In the genomic region with DNA sequence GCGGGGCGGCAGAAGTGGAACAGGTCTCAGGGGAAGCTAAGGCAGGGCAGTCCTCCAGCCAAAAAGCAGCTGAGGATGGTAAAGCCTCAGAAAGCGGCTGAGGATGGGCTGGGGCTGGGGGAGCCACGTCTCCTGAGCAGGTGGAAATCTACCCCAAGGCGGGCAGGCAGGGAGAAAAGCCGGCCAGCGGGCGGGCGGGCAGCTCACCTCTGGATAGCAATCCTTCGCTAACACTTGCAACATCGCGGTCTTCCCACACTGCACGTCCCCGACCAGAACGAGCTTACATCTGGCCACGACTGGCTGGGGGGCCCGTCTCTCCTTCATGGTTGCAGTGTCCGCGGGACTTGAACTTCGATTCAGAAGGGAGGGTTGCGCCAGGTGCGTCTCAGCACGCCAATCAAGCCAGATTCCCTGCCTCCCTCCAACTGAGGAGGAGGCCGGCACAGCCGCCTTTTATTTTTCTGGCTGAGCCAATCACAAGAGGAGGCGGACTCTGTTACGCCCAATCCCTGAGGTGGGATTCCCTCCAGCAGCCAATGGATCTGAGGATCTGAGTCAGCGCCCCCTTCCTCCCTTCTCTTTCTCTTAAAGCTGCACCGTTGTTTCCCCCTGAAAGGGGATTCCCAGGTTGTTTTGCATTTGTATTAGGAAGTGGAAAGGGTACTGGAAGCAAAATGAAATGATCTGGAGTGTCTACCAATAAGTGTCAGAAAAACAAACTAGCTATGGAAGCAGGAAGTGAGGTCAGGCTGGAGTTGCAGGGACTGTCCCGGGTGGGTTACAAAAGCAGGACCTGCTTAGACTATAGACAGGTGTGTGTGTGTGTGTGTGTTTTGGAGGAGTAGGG, we compare ENCODE assay signal across 1 cellular context.
TF ChIP-seq lines count a peak whose summit lies in the region.

A gene (minus strand): TSS at position 430 of the 850 bp plus-strand sequence. CDS start 103 bp downstream, at position 327.

TF ChIP-seq in HepG2, 621 proteins besides CTCF, POLR2A, EP300 and RAD21 (continued from another document and continues in another):
- TF ChIP-seq ZNF317 (CRISPR knock-in tag; IDR thresholded peaks at IDR 0.05) (no peak), FIP1L1 (IDR thresholded peaks at IDR 0.05; ENCODE audit: borderline replicate concordance, insufficient read depth, low read depth, low read length) (no peak), MIER3 (CRISPR knock-in tag; IDR thresholded peaks at IDR 0.05; ENCODE audit: borderline replicate concordance) (peak; percentile 30; the same call in 1 of the 2 replicates), ASH2L (IDR thresholded peaks at IDR 0.05; ENCODE audit: insufficient read length, low read depth, low read length) (peak; percentile 39), XRCC5 (optimal IDR thresholded peaks at IDR 0.05; ENCODE audit: low read length) (no peak), ZSCAN31 (CRISPR knock-in tag; IDR thresholded peaks at IDR 0.05; ENCODE audit: low read depth) (0 out of 2 replicates have a peak, but pooled peaks have one; percentile 44), PITX1 (CRISPR knock-in tag; IDR thresholded peaks at IDR 0.05) (no peak), STAT5B (CRISPR knock-in tag; IDR thresholded peaks at IDR 0.05) (no peak), MXI1 (IDR thresholded peaks at IDR 0.05; ENCODE audit: borderline replicate concordance, low read depth, low read length) (peak; percentile 42; the same call in 1 of the 3 replicates), ZNF124 (CRISPR knock-in tag; IDR thresholded peaks at IDR 0.05) (no peak), ZNF709 (CRISPR knock-in tag; IDR thresholded peaks at IDR 0.05) (no peak), SCMH1 (CRISPR knock-in tag; IDR thresholded peaks at IDR 0.05; ENCODE audit: borderline replicate concordance) (no peak), ZNF225 (CRISPR knock-in tag; IDR thresholded peaks at IDR 0.05) (0 out of 2 replicates have a peak, but pooled peaks have one; percentile 61), HNRNPUL1 (IDR thresholded peaks at IDR 0.05; ENCODE audit: low read depth, low read length) (no peak), SMAD1 (CRISPR knock-in tag; IDR thresholded peaks at IDR 0.05; ENCODE audit: borderline replicate concordance, low read depth) (no peak), ZNF441 (CRISPR knock-in tag; IDR thresholded peaks at IDR 0.05; ENCODE audit: borderline replicate concordance) (no peak), ZC3H13 (CRISPR knock-in tag; IDR thresholded peaks at IDR 0.05) (no peak), ZNF607 (CRISPR knock-in tag; IDR thresholded peaks at IDR 0.05; ENCODE audit: borderline replicate concordance) (no peak), TOE1 (CRISPR knock-in tag; IDR thresholded peaks at IDR 0.05) (0 out of 2 replicates have a peak, but pooled peaks have one; percentile 10), CCAR2 (optimal IDR thresholded peaks at IDR 0.05; ENCODE audit: low read depth, low read length) (no peak), SOX5 (CRISPR knock-in tag; IDR thresholded peaks at IDR 0.05; ENCODE audit: borderline replicate concordance) (peak; percentile 10; the same call in 1 of the 2 replicates), TEAD3 (CRISPR knock-in tag; optimal IDR thresholded peaks at IDR 0.05; ENCODE audit: borderline replicate concordance) (no peak), MEIS1 (CRISPR knock-in tag; IDR thresholded peaks at IDR 0.05; ENCODE audit: borderline replicate concordance) (peak; percentile 71), KLF11 (CRISPR knock-in tag; IDR thresholded peaks at IDR 0.05) (no peak), MAFG (CRISPR knock-in tag; IDR thresholded peaks at IDR 0.05) (no peak), SPEN (CRISPR knock-in tag; IDR thresholded peaks at IDR 0.05; ENCODE audit: low read depth) (no peak), POLR2G (IDR thresholded peaks at IDR 0.05; ENCODE audit: low read depth, low read length) (peak; percentile 99), ZNF891 (CRISPR knock-in tag; IDR thresholded peaks at IDR 0.05) (peak; percentile 36; the same call in 1 of the 2 replicates)
- TF ChIP-seq, protein P1, sequence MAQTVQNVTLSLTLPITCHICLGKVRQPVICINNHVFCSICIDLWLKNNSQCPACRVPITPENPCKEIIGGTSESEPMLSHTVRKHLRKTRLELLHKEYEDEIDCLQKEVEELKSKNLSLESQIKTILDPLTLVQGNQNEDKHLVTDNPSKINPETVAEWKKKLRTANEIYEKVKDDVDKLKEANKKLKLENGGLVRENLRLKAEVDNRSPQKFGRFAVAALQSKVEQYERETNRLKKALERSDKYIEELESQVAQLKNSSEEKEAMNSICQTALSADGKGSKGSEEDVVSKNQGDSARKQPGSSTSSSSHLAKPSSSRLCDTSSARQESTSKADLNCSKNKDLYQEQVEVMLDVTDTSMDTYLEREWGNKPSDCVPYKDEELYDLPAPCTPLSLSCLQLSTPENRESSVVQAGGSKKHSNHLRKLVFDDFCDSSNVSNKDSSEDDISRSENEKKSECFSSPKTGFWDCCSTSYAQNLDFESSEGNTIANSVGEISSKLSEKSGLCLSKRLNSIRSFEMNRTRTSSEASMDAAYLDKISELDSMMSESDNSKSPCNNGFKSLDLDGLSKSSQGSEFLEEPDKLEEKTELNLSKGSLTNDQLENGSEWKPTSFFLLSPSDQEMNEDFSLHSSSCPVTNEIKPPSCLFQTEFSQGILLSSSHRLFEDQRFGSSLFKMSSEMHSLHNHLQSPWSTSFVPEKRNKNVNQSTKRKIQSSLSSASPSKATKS (CRISPR knock-in tag; IDR thresholded peaks at IDR 0.05), result no peak
- TF ChIP-seq, protein P2, sequence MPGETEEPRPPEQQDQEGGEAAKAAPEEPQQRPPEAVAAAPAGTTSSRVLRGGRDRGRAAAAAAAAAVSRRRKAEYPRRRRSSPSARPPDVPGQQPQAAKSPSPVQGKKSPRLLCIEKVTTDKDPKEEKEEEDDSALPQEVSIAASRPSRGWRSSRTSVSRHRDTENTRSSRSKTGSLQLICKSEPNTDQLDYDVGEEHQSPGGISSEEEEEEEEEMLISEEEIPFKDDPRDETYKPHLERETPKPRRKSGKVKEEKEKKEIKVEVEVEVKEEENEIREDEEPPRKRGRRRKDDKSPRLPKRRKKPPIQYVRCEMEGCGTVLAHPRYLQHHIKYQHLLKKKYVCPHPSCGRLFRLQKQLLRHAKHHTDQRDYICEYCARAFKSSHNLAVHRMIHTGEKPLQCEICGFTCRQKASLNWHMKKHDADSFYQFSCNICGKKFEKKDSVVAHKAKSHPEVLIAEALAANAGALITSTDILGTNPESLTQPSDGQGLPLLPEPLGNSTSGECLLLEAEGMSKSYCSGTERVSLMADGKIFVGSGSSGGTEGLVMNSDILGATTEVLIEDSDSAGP (CRISPR knock-in tag; IDR thresholded peaks at IDR 0.05; ENCODE audit: borderline replicate concordance), result peak; percentile 98
- TF ChIP-seq, protein P3, sequence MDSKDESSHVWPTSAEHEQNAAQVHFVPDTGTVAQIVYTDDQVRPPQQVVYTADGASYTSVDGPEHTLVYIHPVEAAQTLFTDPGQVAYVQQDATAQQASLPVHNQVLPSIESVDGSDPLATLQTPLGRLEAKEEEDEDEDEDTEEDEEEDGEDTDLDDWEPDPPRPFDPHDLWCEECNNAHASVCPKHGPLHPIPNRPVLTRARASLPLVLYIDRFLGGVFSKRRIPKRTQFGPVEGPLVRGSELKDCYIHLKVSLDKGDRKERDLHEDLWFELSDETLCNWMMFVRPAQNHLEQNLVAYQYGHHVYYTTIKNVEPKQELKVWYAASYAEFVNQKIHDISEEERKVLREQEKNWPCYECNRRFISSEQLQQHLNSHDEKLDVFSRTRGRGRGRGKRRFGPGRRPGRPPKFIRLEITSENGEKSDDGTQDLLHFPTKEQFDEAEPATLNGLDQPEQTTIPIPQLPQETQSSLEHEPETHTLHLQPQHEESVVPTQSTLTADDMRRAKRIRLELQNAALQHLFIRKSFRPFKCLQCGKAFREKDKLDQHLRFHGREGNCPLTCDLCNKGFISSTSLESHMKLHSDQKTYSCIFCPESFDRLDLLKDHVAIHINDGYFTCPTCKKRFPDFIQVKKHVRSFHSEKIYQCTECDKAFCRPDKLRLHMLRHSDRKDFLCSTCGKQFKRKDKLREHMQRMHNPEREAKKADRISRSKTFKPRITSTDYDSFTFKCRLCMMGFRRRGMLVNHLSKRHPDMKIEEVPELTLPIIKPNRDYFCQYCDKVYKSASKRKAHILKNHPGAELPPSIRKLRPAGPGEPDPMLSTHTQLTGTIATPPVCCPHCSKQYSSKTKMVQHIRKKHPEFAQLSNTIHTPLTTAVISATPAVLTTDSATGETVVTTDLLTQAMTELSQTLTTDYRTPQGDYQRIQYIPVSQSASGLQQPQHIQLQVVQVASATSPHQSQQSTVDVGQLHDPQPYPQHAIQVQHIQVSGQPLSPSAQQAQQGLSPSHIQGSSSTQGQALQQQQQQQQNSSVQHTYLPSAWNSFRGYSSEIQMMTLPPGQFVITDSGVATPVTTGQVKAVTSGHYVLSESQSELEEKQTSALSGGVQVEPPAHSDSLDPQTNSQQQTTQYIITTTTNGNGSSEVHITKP (CRISPR knock-in tag; IDR thresholded peaks at IDR 0.05; ENCODE audit: low read depth), result 0 out of 2 replicates have a peak, but pooled peaks have one; percentile 35
- TF ChIP-seq, protein P4, sequence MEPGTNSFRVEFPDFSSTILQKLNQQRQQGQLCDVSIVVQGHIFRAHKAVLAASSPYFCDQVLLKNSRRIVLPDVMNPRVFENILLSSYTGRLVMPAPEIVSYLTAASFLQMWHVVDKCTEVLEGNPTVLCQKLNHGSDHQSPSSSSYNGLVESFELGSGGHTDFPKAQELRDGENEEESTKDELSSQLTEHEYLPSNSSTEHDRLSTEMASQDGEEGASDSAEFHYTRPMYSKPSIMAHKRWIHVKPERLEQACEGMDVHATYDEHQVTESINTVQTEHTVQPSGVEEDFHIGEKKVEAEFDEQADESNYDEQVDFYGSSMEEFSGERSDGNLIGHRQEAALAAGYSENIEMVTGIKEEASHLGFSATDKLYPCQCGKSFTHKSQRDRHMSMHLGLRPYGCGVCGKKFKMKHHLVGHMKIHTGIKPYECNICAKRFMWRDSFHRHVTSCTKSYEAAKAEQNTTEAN (CRISPR knock-in tag; conservative IDR thresholded peaks at IDR 0.05), result no peak
- TF ChIP-seq, protein P5, sequence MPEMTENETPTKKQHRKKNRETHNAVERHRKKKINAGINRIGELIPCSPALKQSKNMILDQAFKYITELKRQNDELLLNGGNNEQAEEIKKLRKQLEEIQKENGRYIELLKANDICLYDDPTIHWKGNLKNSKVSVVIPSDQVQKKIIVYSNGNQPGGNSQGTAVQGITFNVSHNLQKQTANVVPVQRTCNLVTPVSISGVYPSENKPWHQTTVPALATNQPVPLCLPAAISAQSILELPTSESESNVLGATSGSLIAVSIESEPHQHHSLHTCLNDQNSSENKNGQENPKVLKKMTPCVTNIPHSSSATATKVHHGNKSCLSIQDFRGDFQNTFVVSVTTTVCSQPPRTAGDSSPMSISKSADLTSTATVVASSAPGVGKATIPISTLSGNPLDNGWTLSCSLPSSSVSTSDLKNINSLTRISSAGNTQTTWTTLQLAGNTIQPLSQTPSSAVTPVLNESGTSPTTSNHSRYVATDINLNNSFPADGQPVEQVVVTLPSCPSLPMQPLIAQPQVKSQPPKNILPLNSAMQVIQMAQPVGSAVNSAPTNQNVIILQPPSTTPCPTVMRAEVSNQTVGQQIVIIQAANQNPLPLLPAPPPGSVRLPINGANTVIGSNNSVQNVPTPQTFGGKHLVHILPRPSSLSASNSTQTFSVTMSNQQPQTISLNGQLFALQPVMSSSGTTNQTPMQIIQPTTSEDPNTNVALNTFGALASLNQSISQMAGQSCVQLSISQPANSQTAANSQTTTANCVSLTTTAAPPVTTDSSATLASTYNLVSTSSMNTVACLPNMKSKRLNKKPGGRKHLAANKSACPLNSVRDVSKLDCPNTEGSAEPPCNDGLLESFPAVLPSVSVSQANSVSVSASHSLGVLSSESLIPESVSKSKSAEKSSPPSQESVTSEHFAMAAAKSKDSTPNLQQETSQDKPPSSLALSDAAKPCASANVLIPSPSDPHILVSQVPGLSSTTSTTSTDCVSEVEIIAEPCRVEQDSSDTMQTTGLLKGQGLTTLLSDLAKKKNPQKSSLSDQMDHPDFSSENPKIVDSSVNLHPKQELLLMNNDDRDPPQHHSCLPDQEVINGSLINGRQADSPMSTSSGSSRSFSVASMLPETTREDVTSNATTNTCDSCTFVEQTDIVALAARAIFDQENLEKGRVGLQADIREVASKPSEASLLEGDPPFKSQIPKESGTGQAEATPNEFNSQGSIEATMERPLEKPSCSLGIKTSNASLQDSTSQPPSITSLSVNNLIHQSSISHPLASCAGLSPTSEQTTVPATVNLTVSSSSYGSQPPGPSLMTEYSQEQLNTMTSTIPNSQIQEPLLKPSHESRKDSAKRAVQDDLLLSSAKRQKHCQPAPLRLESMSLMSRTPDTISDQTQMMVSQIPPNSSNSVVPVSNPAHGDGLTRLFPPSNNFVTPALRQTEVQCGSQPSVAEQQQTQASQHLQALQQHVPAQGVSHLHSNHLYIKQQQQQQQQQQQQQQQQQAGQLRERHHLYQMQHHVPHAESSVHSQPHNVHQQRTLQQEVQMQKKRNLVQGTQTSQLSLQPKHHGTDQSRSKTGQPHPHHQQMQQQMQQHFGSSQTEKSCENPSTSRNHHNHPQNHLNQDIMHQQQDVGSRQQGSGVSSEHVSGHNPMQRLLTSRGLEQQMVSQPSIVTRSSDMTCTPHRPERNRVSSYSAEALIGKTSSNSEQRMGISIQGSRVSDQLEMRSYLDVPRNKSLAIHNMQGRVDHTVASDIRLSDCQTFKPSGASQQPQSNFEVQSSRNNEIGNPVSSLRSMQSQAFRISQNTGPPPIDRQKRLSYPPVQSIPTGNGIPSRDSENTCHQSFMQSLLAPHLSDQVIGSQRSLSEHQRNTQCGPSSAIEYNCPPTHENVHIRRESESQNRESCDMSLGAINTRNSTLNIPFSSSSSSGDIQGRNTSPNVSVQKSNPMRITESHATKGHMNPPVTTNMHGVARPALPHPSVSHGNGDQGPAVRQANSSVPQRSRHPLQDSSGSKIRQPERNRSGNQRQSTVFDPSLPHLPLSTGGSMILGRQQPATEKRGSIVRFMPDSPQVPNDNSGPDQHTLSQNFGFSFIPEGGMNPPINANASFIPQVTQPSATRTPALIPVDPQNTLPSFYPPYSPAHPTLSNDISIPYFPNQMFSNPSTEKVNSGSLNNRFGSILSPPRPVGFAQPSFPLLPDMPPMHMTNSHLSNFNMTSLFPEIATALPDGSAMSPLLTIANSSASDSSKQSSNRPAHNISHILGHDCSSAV (CRISPR knock-in tag; IDR thresholded peaks at IDR 0.05; ENCODE audit: borderline replicate concordance), result no peak
- TF ChIP-seq, protein P6, sequence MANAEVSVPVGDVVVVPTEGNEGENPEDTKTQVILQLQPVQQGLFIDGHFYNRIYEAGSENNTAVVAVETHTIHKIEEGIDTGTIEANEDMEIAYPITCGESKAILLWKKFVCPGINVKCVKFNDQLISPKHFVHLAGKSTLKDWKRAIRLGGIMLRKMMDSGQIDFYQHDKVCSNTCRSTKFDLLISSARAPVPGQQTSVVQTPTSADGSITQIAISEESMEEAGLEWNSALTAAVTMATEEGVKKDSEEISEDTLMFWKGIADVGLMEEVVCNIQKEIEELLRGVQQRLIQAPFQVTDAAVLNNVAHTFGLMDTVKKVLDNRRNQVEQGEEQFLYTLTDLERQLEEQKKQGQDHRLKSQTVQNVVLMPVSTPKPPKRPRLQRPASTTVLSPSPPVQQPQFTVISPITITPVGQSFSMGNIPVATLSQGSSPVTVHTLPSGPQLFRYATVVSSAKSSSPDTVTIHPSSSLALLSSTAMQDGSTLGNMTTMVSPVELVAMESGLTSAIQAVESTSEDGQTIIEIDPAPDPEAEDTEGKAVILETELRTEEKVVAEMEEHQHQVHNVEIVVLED (CRISPR knock-in tag; IDR thresholded peaks at IDR 0.05; ENCODE audit: borderline replicate concordance), result no peak; the same call in 1 of the 2 replicates
- TF ChIP-seq, protein P7, sequence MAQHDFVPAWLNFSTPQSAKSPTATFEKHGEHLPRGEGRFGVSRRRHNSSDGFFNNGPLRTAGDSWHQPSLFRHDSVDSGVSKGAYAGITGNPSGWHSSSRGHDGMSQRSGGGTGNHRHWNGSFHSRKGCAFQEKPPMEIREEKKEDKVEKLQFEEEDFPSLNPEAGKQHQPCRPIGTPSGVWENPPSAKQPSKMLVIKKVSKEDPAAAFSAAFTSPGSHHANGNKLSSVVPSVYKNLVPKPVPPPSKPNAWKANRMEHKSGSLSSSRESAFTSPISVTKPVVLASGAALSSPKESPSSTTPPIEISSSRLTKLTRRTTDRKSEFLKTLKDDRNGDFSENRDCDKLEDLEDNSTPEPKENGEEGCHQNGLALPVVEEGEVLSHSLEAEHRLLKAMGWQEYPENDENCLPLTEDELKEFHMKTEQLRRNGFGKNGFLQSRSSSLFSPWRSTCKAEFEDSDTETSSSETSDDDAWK (CRISPR knock-in tag; IDR thresholded peaks at IDR 0.05), result no peak
